In genomic region chr1:117964290-117965038, GRCh38 we compare ENCODE assay signal across 23 cellular contexts. TPM values are rescaled to one million over a fixed set of nuclear protein-coding genes. Genes with fewer than 3 reads are reported as not detected.
DNase-seq lines count a peak whose midpoint lies in the region; ATAC-seq, FAIRE-seq and TF ChIP-seq lines count a peak whose summit lies in the region.
"Had no signal": no experiment of that assay in that cellular context is flagged by ENCODE, and none has a peak within 500 bp of the region (broad histone marks: within the 10 kb centered on the region; RNA-seq: fewer than 3 reads in every experiment).

No MANE protein-coding gene starts in this region.

- TF ChIP-seq POLR2A in endothelial cell of umbilical vein (IDR thresholded peaks at IDR 0.05; ENCODE audit: low read depth, low read length): no peak

- no peaks in the 10 kb centered on the region for H3K27me3 ChIP-seq in endothelial cell of umbilical vein (ENCODE audit: control insufficient read depth in 2 of 2, insufficient read depth in 2 of 2, low read length in 2 of 2)
- H3K27me3 ChIP-seq: neutrophil, testis had no signal

- intact Hi-C loops in endothelial cell of umbilical vein (cut with micrococcal nuclease): no loop called here

- CTCF ChIA-PET in endothelial cell of umbilical vein (lab: Charles Lee): no interaction called here

- peaks cover 19% of the 10 kb centered on the region for H3K4me1 Mint-ChIP-seq in stimulated activated naive CD8-positive, alpha-beta T cell treated with anti-CD3 and anti-CD28 coated beads, Interleukin-15, amount 100 ng/mL, for 72 hours
- H3K4me1 Mint-ChIP-seq in activated naive CD8-positive, alpha-beta T cell treated with anti-CD3 and anti-CD28 coated beads for 36 hours: peaks cover 13% of the 10 kb centered on the region

- no TSS peak for BruUV-seq in endothelial cell of umbilical vein (replicated peaks; lab: Mats Ljungman, UMichigan)

- H3K9me1 ChIP-seq in endothelial cell of umbilical vein (replicated peaks; ENCODE audit: control insufficient read depth, extremely low read depth, insufficient read depth, low read length): no peaks in the 10 kb centered on the region

- no peak for FAIRE-seq in endothelial cell of umbilical vein (lab: Jason Lieb, UNC)
- FAIRE-seq: GM18507, H1 had no signal

- TF ChIP-seq CTCF in endothelial cell of umbilical vein (IDR thresholded peaks at IDR 0.05; ENCODE audit: extremely low read depth in 1 of 2, insufficient read depth in 1 of 2, low read depth in 1 of 2, low read length in 2 of 2): no peak

- no peak overlapping the region for H2AFZ ChIP-seq in endothelial cell of umbilical vein (ENCODE audit: low read depth, low read length)

- dilution Hi-C loops in endothelial cell of umbilical vein (cut with MboI; ENCODE audit: extremely low pct_ligation_motif_present, low sequenced_read_pairs): no loop called here

- H3K4me1 ChIP-seq in endothelial cell of umbilical vein (ENCODE audit: control insufficient read depth, extremely low read depth, insufficient read depth, low read length): no peaks in the 10 kb centered on the region
- H3K4me1 ChIP-seq: testis had no signal

- H3K79me2 ChIP-seq in endothelial cell of umbilical vein (ENCODE audit: control insufficient read depth, insufficient read depth, low read length): no peaks in the 10 kb centered on the region

- H3K4me3 Mint-ChIP-seq in stimulated activated naive CD8-positive, alpha-beta T cell treated with anti-CD3 and anti-CD28 coated beads, Interleukin-15, amount 100 ng/mL, for 72 hours: no peak overlapping the region
- no peak overlapping the region for H3K4me3 Mint-ChIP-seq in activated naive CD8-positive, alpha-beta T cell treated with anti-CD3 and anti-CD28 coated beads for 36 hours

- peaks cover 22% of the 10 kb centered on the region for H3K36me3 Mint-ChIP-seq in activated naive CD8-positive, alpha-beta T cell treated with anti-CD3 and anti-CD28 coated beads for 36 hours

- H3K9me3 ChIP-seq in endothelial cell of umbilical vein (replicated peaks; ENCODE audit: control insufficient read depth, insufficient read depth, low read length): no peaks in the 10 kb centered on the region
- H3K9me3 ChIP-seq: neutrophil, psoas muscle, testis had no signal

- DNase-seq in stimulated activated naive CD8-positive, alpha-beta T cell treated with anti-CD3 and anti-CD28 coated beads, Interleukin-15, Interleukin-2, amounts not matched to agents 100 U/mL and 50 U/mL, for 24 hours: no peak
- no peak for DNase-seq in stimulated activated naive CD8-positive, alpha-beta T cell treated with anti-CD3 and anti-CD28 coated beads, Interleukin-15, amount 100 ng/mL, for 72 hours
- no peak for DNase-seq in activated naive CD8-positive, alpha-beta T cell treated with anti-CD3 and anti-CD28 coated beads for 36 hours
- DNase-seq in endothelial cell of umbilical vein (ENCODE audit: low read depth, low spot score) (peak; percentile 50), SKM-1 (lab: John Stamatoyannopoulos, UW; ENCODE audit: unreplicated experiment) (no peak), NCI-H2227 treated with DMSO at 0.1 percent for 48 hours (lab: John Stamatoyannopoulos, UW) (no peak)
- no peak for DNase-seq in stimulated activated naive CD4-positive, alpha-beta T cell (lab: John Stamatoyannopoulos, UW)
- no peak for DNase-seq in activated T-cell treated with anti-CD3 and anti-CD28 coated beads, Interleukin-2, amount 50 U/mL, for 48 hours
- DNase-seq: activated effector memory CD4-positive, alpha-beta T cell treated with anti-CD3 and anti-CD28 coated beads, Interleukin-2, amount 50 U/mL, for 16 hours; aorta; DMS 273 treated with DMSO at 0.1 percent for 48 hours; effector memory CD4-positive, alpha-beta T cell; glutamatergic neuron; mammary epithelial cell; NCI-H1436; NCI-H524 treated with DMSO at 0.1 percent for 48 hours; psoas muscle; RPMI8226; testis had no signal

- no peak overlapping the region for H3K4me3 ChIP-seq in endothelial cell of umbilical vein (replicated peaks in 1 of 3; ENCODE audit: insufficient read depth in 1 of 3, low read depth in 1 of 3, low read length in 3 of 3)
- H3K4me3 ChIP-seq: psoas muscle, SK-N-MC, testis had no signal

- no peaks in the 10 kb centered on the region for H3K9me3 Mint-ChIP-seq in stimulated activated naive CD8-positive, alpha-beta T cell treated with anti-CD3 and anti-CD28 coated beads, Interleukin-15, amount 100 ng/mL, for 72 hours
- H3K9me3 Mint-ChIP-seq in activated naive CD8-positive, alpha-beta T cell treated with anti-CD3 and anti-CD28 coated beads for 36 hours: no peaks in the 10 kb centered on the region

- no peaks in the 10 kb centered on the region for H3K27me3 Mint-ChIP-seq in stimulated activated naive CD8-positive, alpha-beta T cell treated with anti-CD3 and anti-CD28 coated beads, Interleukin-15, amount 100 ng/mL, for 72 hours
- no peaks in the 10 kb centered on the region for H3K27me3 Mint-ChIP-seq in activated naive CD8-positive, alpha-beta T cell treated with anti-CD3 and anti-CD28 coated beads for 36 hours

- POLR2A ChIA-PET in endothelial cell of umbilical vein (lab: Charles Lee): no interaction called here

- no peak overlapping the region for H3K9ac ChIP-seq in endothelial cell of umbilical vein (replicated peaks; ENCODE audit: extremely low read depth, insufficient read depth, low read length)

- H3K4me2 ChIP-seq in endothelial cell of umbilical vein (ENCODE audit: insufficient read depth, low read length): no peak overlapping the region

- no peaks in the 10 kb centered on the region for H3K36me3 ChIP-seq in endothelial cell of umbilical vein (ENCODE audit: control insufficient read depth in 2 of 2, extremely low read depth in 1 of 2, insufficient read depth in 2 of 2, low read length in 2 of 2)
- H3K36me3 ChIP-seq: neutrophil had no signal

- H4K20me1 ChIP-seq in endothelial cell of umbilical vein (replicated peaks; ENCODE audit: control insufficient read depth, extremely low read depth, insufficient read depth, low read length): no peaks in the 10 kb centered on the region

- peak overlapping the region in 1 of 2 donors; percentile 70 for H3K27ac Mint-ChIP-seq in stimulated activated naive CD8-positive, alpha-beta T cell treated with anti-CD3 and anti-CD28 coated beads, Interleukin-15, amount 100 ng/mL, for 72 hours
- H3K27ac Mint-ChIP-seq in activated naive CD8-positive, alpha-beta T cell treated with anti-CD3 and anti-CD28 coated beads for 36 hours: peak overlapping the region; percentile 72

- H3K27ac ChIP-seq in endothelial cell of umbilical vein (ENCODE audit: insufficient read depth, low read depth, low read length): no peak overlapping the region
- H3K27ac ChIP-seq: neutrophil, psoas muscle, SK-N-MC, testis had no signal

- ATAC-seq in stimulated activated naive CD8-positive, alpha-beta T cell treated with anti-CD3 and anti-CD28 coated beads, Interleukin-15, Interleukin-2, amounts not matched to agents 100 U/mL and 50 U/mL, for 24 hours: peak; percentile 75
- ATAC-seq in stimulated activated naive CD8-positive, alpha-beta T cell treated with anti-CD3 and anti-CD28 coated beads, Interleukin-15, amount 100 ng/mL, for 72 hours: no peak
- ATAC-seq: psoas muscle had no signal

TF ChIP-seq in endothelial cell of umbilical vein, 7 proteins besides CTCF, POLR2A, EP300 and RAD21:
- TF ChIP-seq MAX (IDR thresholded peaks at IDR 0.05; ENCODE audit: insufficient read depth, insufficient read length) (no peak), POLR2AphosphoS5 (IDR thresholded peaks at IDR 0.05; ENCODE audit: insufficient read depth, low read depth, low read length) (no peak), JUN (IDR thresholded peaks at IDR 0.05; ENCODE audit: borderline replicate concordance, insufficient read depth, insufficient read length, low read depth) (no peak), FOS (IDR thresholded peaks at IDR 0.05; ENCODE audit: borderline replicate concordance, insufficient read depth, low read length) (no peak), EZH2 (IDR thresholded peaks at IDR 0.05; ENCODE audit: borderline replicate concordance, low read depth, low read length, severe bottlenecking) (no peak), GATA2 (IDR thresholded peaks at IDR 0.05; ENCODE audit: insufficient read depth, insufficient read length, low read depth, low read length) (no peak), MYC (IDR thresholded peaks at IDR 0.05; ENCODE audit: low read depth, low read length) (no peak)

RNA-seq across cellular contexts. Expression of gene WDR3, which starts 34.9 kb away (rescaled TPM):
- 10 to 100 TPM; 86.4 to 91.5 TPM for total RNA-seq in activated naive CD8-positive, alpha-beta T cell treated with anti-CD3 and anti-CD28 coated beads for 36 hours
- 27.7 and 29.3 TPM in 2 replicates for total RNA-seq in endothelial cell of umbilical vein
- 7.9 and 12.4 TPM in 2 replicates for polyA plus RNA-seq in endothelial cell of umbilical vein
- polyA plus RNA-seq in endothelial cell of umbilical vein (2011; cell fraction: cytosol; rRNA removed): 12.7 and 12.8 TPM in 2 replicates
- polyA plus RNA-seq in endothelial cell of umbilical vein (2011; cell fraction: nucleus; rRNA removed): 14.0 and 19.9 TPM in 2 replicates
- polyA plus RNA-seq in endothelial cell of umbilical vein (2012): 23.2 and 28.6 TPM in 2 replicates
- 45.2 and 50.5 TPM in 2 replicates for polyA minus RNA-seq in endothelial cell of umbilical vein
- polyA minus RNA-seq in endothelial cell of umbilical vein (2011; cell fraction: cytosol; rRNA and poly(A)+ RNA removed): 50.7 TPM
- 8.4 and 11.3 TPM in 2 replicates for polyA minus RNA-seq in endothelial cell of umbilical vein (2011; cell fraction: nucleus; rRNA and poly(A)+ RNA removed)

RNA-seq across cellular contexts. Expression of gene GDAP2, which starts 35.0 kb away (rescaled TPM):
- total RNA-seq in activated naive CD8-positive, alpha-beta T cell treated with anti-CD3 and anti-CD28 coated beads for 36 hours: 10 to 100 TPM; 21.3 to 25.6 TPM
- 20.7 and 21.5 TPM in 2 replicates for total RNA-seq in endothelial cell of umbilical vein
- polyA plus RNA-seq in endothelial cell of umbilical vein: 3.8 and 4.5 TPM in 2 replicates
- polyA plus RNA-seq in endothelial cell of umbilical vein (2011; cell fraction: cytosol; rRNA removed): 5.1 and 7.3 TPM in 2 replicates
- 7.9 and 9.7 TPM in 2 replicates for polyA plus RNA-seq in endothelial cell of umbilical vein (2011; cell fraction: nucleus; rRNA removed)
- 8.5 and 12.0 TPM in 2 replicates for polyA plus RNA-seq in endothelial cell of umbilical vein (2012)
- 17.8 and 18.0 TPM in 2 replicates for polyA minus RNA-seq in endothelial cell of umbilical vein
- polyA minus RNA-seq in endothelial cell of umbilical vein (2011; cell fraction: cytosol; rRNA and poly(A)+ RNA removed): 11.9 TPM
- polyA minus RNA-seq in endothelial cell of umbilical vein (2011; cell fraction: nucleus; rRNA and poly(A)+ RNA removed): 38.7 and 49.2 TPM in 2 replicates
